26 cellular contexts compared by ENCODE assay signal in the genomic region with DNA sequence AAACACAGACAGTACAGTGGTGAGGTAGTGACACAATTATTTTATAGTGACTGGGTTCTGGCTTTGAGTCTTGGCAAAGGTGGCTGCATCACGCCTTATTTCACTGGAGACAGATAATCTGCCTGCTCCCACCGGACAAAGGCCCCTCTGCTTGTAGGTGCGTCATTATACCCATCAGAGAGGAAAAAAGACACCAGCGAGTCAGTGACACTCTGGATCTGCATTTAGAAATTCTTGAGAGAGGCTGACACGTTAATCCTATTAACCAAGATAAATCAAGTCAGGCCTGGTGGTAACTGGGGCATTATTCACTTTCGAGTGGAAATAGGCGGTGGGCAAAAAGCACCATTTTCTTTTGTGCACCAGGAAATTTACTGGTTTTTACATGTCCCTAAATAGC.
"Had no signal": no experiment of that assay in that cellular context is flagged by ENCODE, and none has a peak within 500 bp of the region (broad histone marks: within the 10 kb centered on the region; RNA-seq: fewer than 3 reads in every experiment).

No MANE protein-coding gene starts in this region.

- DNase-seq: activated B cell treated with CpG ODN at 0.5 μM for 24 hours; activated CD4-positive, alpha-beta T cell treated with anti-CD3 and anti-CD28 coated beads for 48 hours; activated CD4-positive, alpha-beta T cell treated with anti-CD3 and anti-CD28 coated beads, Interleukin-2, amount 50 U/mL, for 1 hour; activated CD4-positive, alpha-beta T cell treated with anti-CD3 and anti-CD28 coated beads, Interleukin-2, amount 50 U/mL, for 48 hours; activated CD8-positive, alpha-beta memory T cell treated with anti-CD3 and anti-CD28 coated beads for 24 hours; activated CD8-positive, alpha-beta T cell treated with anti-CD3 and anti-CD28 coated beads for 36 hours; activated effector memory CD4-positive, alpha-beta T cell treated with Interleukin-2 at 50 U/mL for 16 hours; activated gamma-delta T cell treated with Interleukin-2 at 50 U/mL for 16 hours; activated naive CD4-positive, alpha-beta T cell treated with anti-CD3 and anti-CD28 coated beads, Interleukin-2, amount 50 U/mL, for 16 hours; activated naive CD4-positive, alpha-beta T cell treated with Interleukin-2 at 50 U/mL for 16 hours; activated T-cell treated with anti-CD3 and anti-CD28 coated beads, Interleukin-2, amount 50 U/mL, for 4 hours; amniotic stem cell; anterior cingulate cortex; brain microvascular endothelial cell; cortex of kidney; dermis blood vessel endothelial cell; effector CD4-positive, alpha-beta T cell; effector memory CD8-positive, alpha-beta T cell; erythroblast; esophagus squamous epithelium; foreskin melanocyte; heart right ventricle; T-helper 17 cell; T1000; WERI-Rb-1 had no signal

- H3K36me3 ChIP-seq: brain microvascular endothelial cell, esophagus squamous epithelium, gastroesophageal sphincter, heart right ventricle, WERI-Rb-1 had no signal

- H3K9me3 ChIP-seq: esophagus squamous epithelium, gastroesophageal sphincter, heart right ventricle had no signal

- H3K4me3 ChIP-seq: esophagus squamous epithelium, gastroesophageal sphincter, heart right ventricle had no signal

- H3K27ac ChIP-seq: brain microvascular endothelial cell, esophagus squamous epithelium, gastroesophageal sphincter, heart right ventricle, WERI-Rb-1 had no signal
